Comparison of ENCODE assay signal across 7 cellular contexts in genomic region chr4:163755013-163755412, GRCh38.
DNase-seq lines count a peak whose midpoint lies in the region; ATAC-seq, FAIRE-seq and TF ChIP-seq lines count a peak whose summit lies in the region.

No MANE protein-coding gene starts in this region.

- no peak for TF ChIP-seq CTCF in kidney (IDR thresholded peaks at IDR 0.05; ENCODE audit: borderline replicate concordance, extremely low read depth, insufficient read depth)

- no peak overlapping the region for H3K27ac Mint-ChIP-seq in activated naive CD4-positive, alpha-beta T cell treated with anti-CD3 and anti-CD28 coated beads, Interleukin-2, amount 10 ng/mL, durations not matched to agents 7 days and 5 days

- no peak overlapping the region for H3K4me3 ChIP-seq in kidney (ENCODE audit: low read length in 2 of 2)

- H3K4me1 ChIP-seq in kidney (ENCODE audit: control insufficient read depth in 1 of 2, insufficient read depth in 1 of 2, low read depth in 1 of 2, low read length in 2 of 2), result no peaks in the 10 kb centered on the region

- DNase-seq in NCI-H1417 treated with DMSO at 0.1 percent for 48 hours (lab: John Stamatoyannopoulos, UW), result peak; percentile 16
- DNase-seq in germinal center (ENCODE audit: low spot score), result peak; percentile 11
- DNase-seq in DMS79 treated with DMSO at 0.1 percent for 48 hours (lab: John Stamatoyannopoulos, UW), result no peak
- no peak for DNase-seq in activated naive CD4-positive, alpha-beta T cell treated with anti-CD3 and anti-CD28 coated beads, Interleukin-2, amount 10 ng/mL, durations not matched to agents 7 days and 5 days
- DNase-seq in kidney, result no peak

- H3K27me3 Mint-ChIP-seq in activated naive CD4-positive, alpha-beta T cell treated with anti-CD3 and anti-CD28 coated beads, Interleukin-2, amount 10 ng/mL, durations not matched to agents 7 days and 5 days, result no peaks in the 10 kb centered on the region

- no peak for FAIRE-seq in kidney (lab: Jason Lieb, UNC)

- H3K9ac ChIP-seq in kidney (ENCODE audit: low read length in 2 of 2), result no peak overlapping the region

- CTCF ChIA-PET in activated naive CD4-positive, alpha-beta T cell treated with anti-CD3 and anti-CD28 coated beads, Interleukin-2, amount 10 ng/mL, durations not matched to agents 7 days and 5 days (lab: Charles Lee), result interaction anchor here (0.7 to 2.2 kb wide), 4 partner anchors 196 to 205 kb away, joined by 3 to 13 read pairs (median 4); no protein-coding TSS in a partner anchor

- H3K9me3 Mint-ChIP-seq in activated naive CD4-positive, alpha-beta T cell treated with anti-CD3 and anti-CD28 coated beads, Interleukin-2, amount 10 ng/mL, durations not matched to agents 7 days and 5 days, result no peaks in the 10 kb centered on the region

- no peak overlapping the region for H3K27ac ChIP-seq in kidney (ENCODE audit: low read depth in 2 of 2, low read length in 2 of 2)

- peak; percentile 54 for ATAC-seq in GM18861 (IDR thresholded peaks at IDR 0.05; ENCODE audit: unreplicated experiment)
- ATAC-seq in HG02678 (IDR thresholded peaks at IDR 0.05; ENCODE audit: unreplicated experiment), result peak; percentile 62

- no peaks in the 10 kb centered on the region for H3K9me3 ChIP-seq in kidney (ENCODE audit: control insufficient read depth in 1 of 2, low read length in 2 of 2)

- no peaks in the 10 kb centered on the region for H3K36me3 ChIP-seq in kidney (ENCODE audit: control insufficient read depth in 1 of 2, insufficient read depth in 2 of 2, low read length in 2 of 2)

- intact Hi-C loops in kidney (cut with DNase I), result no loop called here

- H3K36me3 Mint-ChIP-seq in activated naive CD4-positive, alpha-beta T cell treated with anti-CD3 and anti-CD28 coated beads, Interleukin-2, amount 10 ng/mL, durations not matched to agents 7 days and 5 days, result no peaks in the 10 kb centered on the region

- no peak overlapping the region for H3K4me3 Mint-ChIP-seq in activated naive CD4-positive, alpha-beta T cell treated with anti-CD3 and anti-CD28 coated beads, Interleukin-2, amount 10 ng/mL, durations not matched to agents 7 days and 5 days

- no peaks in the 10 kb centered on the region for H3K4me1 Mint-ChIP-seq in activated naive CD4-positive, alpha-beta T cell treated with anti-CD3 and anti-CD28 coated beads, Interleukin-2, amount 10 ng/mL, durations not matched to agents 7 days and 5 days

Comparison
In these comparisons a context has a peak if more than half of its experiments do, and no peak if none do; other contexts are left out.
1. DNase-seq: peak in NCI-H1417 treated with DMSO at 0.1 percent for 48 hours (single experiment) and germinal center (single experiment); none in DMS79 treated with DMSO at 0.1 percent for 48 hours (single experiment), activated naive CD4-positive, alpha-beta T cell treated with anti-CD3 and anti-CD28 coated beads, Interleukin-2, amount 10 ng/mL, durations not matched to agents 7 days and 5 days (single experiment) and kidney (single experiment).